ENCODE assay signal across 8 cellular contexts in the genomic region with DNA sequence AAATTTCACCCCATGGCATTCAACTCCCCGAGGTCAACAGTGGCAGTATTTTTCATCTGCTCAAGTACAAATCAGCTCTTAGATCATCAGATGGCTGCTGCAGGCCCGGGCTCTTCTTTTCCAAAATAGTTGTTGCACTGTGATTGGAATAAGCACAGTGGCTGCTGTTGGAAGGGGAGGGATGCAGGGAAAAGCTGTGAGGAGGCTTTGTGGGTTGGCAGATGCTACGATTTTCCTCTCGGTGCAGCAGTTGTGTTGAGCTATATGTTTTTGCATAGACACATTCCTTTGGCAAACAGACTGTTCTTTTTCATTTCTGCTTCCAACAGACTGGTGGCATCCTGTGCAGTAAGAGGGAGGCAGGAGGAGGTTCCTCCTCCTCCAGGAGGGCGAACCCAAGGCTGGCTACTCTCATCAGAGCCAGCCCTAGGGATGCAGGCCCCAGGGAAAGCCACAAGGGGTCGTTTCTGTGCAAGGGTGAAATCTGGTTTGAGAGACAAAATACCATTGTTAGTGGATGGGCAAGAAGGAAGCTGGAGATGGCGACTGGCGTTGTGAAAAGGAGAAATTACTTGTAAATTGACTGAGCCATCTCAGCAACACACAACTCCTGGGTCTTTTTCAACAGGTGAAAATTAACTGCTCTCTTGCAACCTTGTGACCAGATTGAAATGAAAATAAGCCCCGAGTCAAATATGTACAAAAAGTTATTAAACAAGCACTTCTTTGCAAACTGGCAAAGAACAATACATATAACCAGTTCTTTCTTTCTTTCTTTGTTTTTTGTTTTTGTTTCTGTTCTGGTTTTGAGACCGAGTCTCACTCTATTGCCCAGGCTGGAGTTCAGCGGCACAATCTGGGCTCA. TPM values are rescaled to one million over a fixed set of nuclear protein-coding genes. Genes with fewer than 3 reads are reported as not detected.
A peak's percentile ranks its signal among the peaks of the same experiment; 100 is the strongest.
DNase-seq lines count a peak whose midpoint lies in the region; FAIRE-seq and TF ChIP-seq lines count a peak whose summit lies in the region.

No MANE protein-coding gene starts in this region.

- H3K4me1 ChIP-seq in parathyroid adenoma (no peaks in the 10 kb centered on the region), transverse colon (peaks cover 0 to 3% (median 0%) of the 10 kb centered on the region in 4 donors)

- DNase-seq in NCI-H82 (lab: John Stamatoyannopoulos, UW) = peak; percentile 40
- DNase-seq in NCI-H82 treated with DMSO at 0.1 percent for 48 hours (lab: John Stamatoyannopoulos, UW; ENCODE audit: unreplicated experiment) = no peak
- DNase-seq in Jurkat, Clone E6-1 (ENCODE audit: low read depth, low spot score) = peak; percentile 70
- DNase-seq in SK-MEL-5 (ENCODE audit: low read depth, low spot score) = peak; percentile 92
- peak; percentile 50 for DNase-seq in activated gamma-delta T cell treated with anti-CD3 and anti-CD28 coated beads, Interleukin-2, amount 50 U/mL, for 16 hours (ENCODE audit: low read depth)
- DNase-seq in frontal cortex (ENCODE audit: low spot score in 2 of 2) = peak; percentile 30 to 58
- DNase-seq in transverse colon = peak; percentile 64

- TF ChIP-seq CTCF in parathyroid adenoma (IDR thresholded peaks at IDR 0.05) = peak; percentile 55
- peak; percentile 58 to 74 (median 70) for TF ChIP-seq CTCF in transverse colon (IDR thresholded peaks at IDR 0.05)

- H3K9ac ChIP-seq in parathyroid adenoma = no peak overlapping the region

- in situ Hi-C loops in SK-MEL-5 (cut with HindIII; ENCODE audit: low pct_unique_long_range_greater_than_20kb, low sequenced_read_pairs) (no loop called here), transverse colon (cut with MboI; ENCODE audit: low pct_ligation_motif_present in 1 of 4, low pct_unique_long_range_greater_than_20kb in 1 of 4, low sequenced_read_pairs in 3 of 4) (loop anchor here in 3 of 4 donors (10.0 to 25.0 kb wide), 3 partner anchors 156 to 408 kb away; no protein-coding TSS in a partner anchor)

- H3K27me3 ChIP-seq in parathyroid adenoma (ENCODE audit: control insufficient read depth, insufficient read depth, low read length) (no peaks in the 10 kb centered on the region), transverse colon (no peaks in the 10 kb centered on the region)

- no peaks in the 10 kb centered on the region for H3K9me3 ChIP-seq in parathyroid adenoma (ENCODE audit: control insufficient read depth, low read length)
- no peaks in the 10 kb centered on the region for H3K9me3 ChIP-seq in transverse colon

- H3K79me2 ChIP-seq in parathyroid adenoma = no peaks in the 10 kb centered on the region

- intact Hi-C loops in transverse colon (cut with DNase I; ENCODE audit: low total_unique reads) = no loop called here

- H3K4me2 ChIP-seq in parathyroid adenoma (ENCODE audit: low read length) = no peak overlapping the region

- FAIRE-seq in frontal cortex (lab: Jason Lieb, UNC) = no peak

- H3K36me3 ChIP-seq in parathyroid adenoma (ENCODE audit: control insufficient read depth, insufficient read depth, low read length) = no peaks in the 10 kb centered on the region
- no peaks in the 10 kb centered on the region for H3K36me3 ChIP-seq in transverse colon

- TF ChIP-seq EP300 in transverse colon (IDR thresholded peaks at IDR 0.05; ENCODE audit: low read depth) = no peak

- no peak overlapping the region for H3K4me3 ChIP-seq in Jurkat, Clone E6-1 (ENCODE audit: low read length)
- H3K4me3 ChIP-seq in parathyroid adenoma (ENCODE audit: low read depth, low read length) (no peak overlapping the region), transverse colon (no peak overlapping the region)

- 42 to 47% methylated on average over 5 to 11 of the region's 11 CpGs for WGBS in transverse colon (ENCODE audit: low coverage in 1 of 2), 2 donors

- no peak for TF ChIP-seq POLR2A in transverse colon (IDR thresholded peaks at IDR 0.05)

- no peak overlapping the region for H3K27ac ChIP-seq in parathyroid adenoma
- H3K27ac ChIP-seq in transverse colon = no peak overlapping the region

- no peak overlapping the region for H2AFZ ChIP-seq in parathyroid adenoma

RNA-seq across cellular contexts. Expression of a gene that starts 26.6 kb away (rescaled TPM):
- 25.6 TPM for polyA plus RNA-seq in Jurkat, Clone E6-1 (2012; ENCODE audit: insufficient read depth, insufficient read length)
- 12.4 and 12.8 TPM in 2 replicates for total RNA-seq in SK-MEL-5 (2014; rRNA removed; shearing (Covaris generic))
- polyA plus RNA-seq in SK-MEL-5 (2015; cell fraction: cytosol; rRNA removed) = 18.9 and 32.5 TPM in 2 replicates
- 10.6 and 13.3 TPM in 2 replicates for polyA plus RNA-seq in SK-MEL-5 (2015; cell fraction: nucleus; rRNA removed)
- total RNA-seq in frontal cortex = 24.1 TPM
- 100 to 1,000 TPM in 1 of 4 donors, 10 to 100 TPM in 1, 1 to 10 TPM in 2; 2.0 to 101 (median 17.0) TPM for total RNA-seq in transverse colon
